19 cellular contexts compared by ENCODE assay signal in genomic region chr14:34403646-34404045, GRCh38.
"Had no signal": no experiment of that assay in that cellular context is flagged by ENCODE, and none has a peak within 500 bp of the region (broad histone marks: within the 10 kb centered on the region; RNA-seq: fewer than 3 reads in every experiment).

No MANE protein-coding gene starts in this region.

- H3K36me3 ChIP-seq: adrenal gland, esophagus squamous epithelium, left lung, ovary, prostate gland, upper lobe of left lung had no signal

- H3K9me3 ChIP-seq: adrenal gland, esophagus squamous epithelium, left lung, ovary, prostate gland, upper lobe of left lung had no signal

- H3K4me1 ChIP-seq: esophagus squamous epithelium, foreskin keratinocyte, left lung, prostate gland, upper lobe of left lung had no signal

- H3K27ac ChIP-seq: esophagus squamous epithelium, foreskin keratinocyte, hepatocyte, left lung, ovary, prostate gland, upper lobe of left lung had no signal

- DNase-seq: activated CD8-positive, alpha-beta memory T cell treated with anti-CD3 and anti-CD28 coated beads, Interleukin-2, amount 50 U/mL, for 4 hours; activated T-cell treated with anti-CD3 and anti-CD28 coated beads, Interleukin-2, amount 50 U/mL, for 24 hours; adrenal gland; central memory CD4-positive, alpha-beta T cell; effector memory CD8-positive, alpha-beta T cell; esophagus squamous epithelium; foreskin keratinocyte; immature natural killer cell; kidney glomerular epithelial cell; left lung; ovary; stimulated activated CD4-positive, alpha-beta T cell treated with anti-CD3 and anti-CD28 coated beads, Interleukin-4, amount 100 ng/mL, for 4 hours; stimulated activated naive CD8-positive, alpha-beta T cell treated with anti-CD3 and anti-CD28 coated beads, Interleukin-15, Interleukin-2, amounts not matched to agents 100 U/mL and 50 U/mL, for 24 hours; T-helper 1 cell; upper lobe of left lung had no signal

- FAIRE-seq: astrocyte, colon had no signal

- H3K27me3 ChIP-seq: adrenal gland, esophagus squamous epithelium, foreskin keratinocyte, hepatocyte, left lung, ovary, upper lobe of left lung had no signal

- H3K4me3 ChIP-seq: adrenal gland, esophagus squamous epithelium, hepatocyte, left lung, ovary, prostate gland, upper lobe of left lung had no signal
